Comparison of ENCODE assay signal across 30 cellular contexts in the genomic region with DNA sequence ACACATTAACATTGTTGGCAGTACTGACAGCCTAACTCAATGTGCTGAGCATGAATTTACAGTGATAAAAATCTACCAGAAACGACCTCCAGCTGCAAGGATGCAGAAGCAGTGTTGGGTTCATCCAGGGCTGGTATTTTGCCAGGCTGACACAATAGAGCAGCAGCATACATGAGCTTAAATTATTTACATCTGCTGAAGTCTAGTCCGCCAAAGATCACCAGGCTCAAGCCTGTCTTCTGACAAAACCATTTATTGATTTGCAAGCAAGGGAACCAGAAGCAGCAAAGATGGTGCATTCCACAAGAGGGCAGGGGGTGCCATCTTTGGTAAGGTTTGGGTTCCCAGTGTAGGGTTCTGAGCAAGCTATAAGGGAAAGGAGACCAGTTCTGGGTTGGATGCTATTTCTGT. TPM values are rescaled to one million over a fixed set of nuclear protein-coding genes. Genes with fewer than 3 reads are reported as not detected.
DNase-seq lines count a peak whose midpoint lies in the region; ATAC-seq and TF ChIP-seq lines count a peak whose summit lies in the region.
"Had no signal": no experiment of that assay in that cellular context is flagged by ENCODE, and none has a peak within 500 bp of the region (broad histone marks: within the 10 kb centered on the region; RNA-seq: fewer than 3 reads in every experiment).

No MANE protein-coding gene starts in this region.

- in situ Hi-C loops in GM23248 (cut with MboI), result no loop called here

- WGBS in GM23248 (ENCODE audit: low coverage in 1 of 2, low lambda C conversion rate in 2 of 2, missing lambda C conversion rate in 2 of 2), 2 experiments, result 9 to 20% methylated on average over 2 of the region's 2 CpGs

- H3K9me3 ChIP-seq in AG04450 (ENCODE audit: control insufficient read depth, insufficient read depth, low read length) (no peaks in the 10 kb centered on the region), GM23248 (ENCODE audit: low read depth) (no peaks in the 10 kb centered on the region), adipocyte (ENCODE audit: control insufficient read depth, low read length) (no peaks in the 10 kb centered on the region)
- H3K9me3 ChIP-seq: body of pancreas, ovary, right atrium auricular region, stomach, vagina had no signal

- H3K4me1 ChIP-seq in GM23248 (ENCODE audit: insufficient read depth), result no peaks in the 10 kb centered on the region
- H3K4me1 ChIP-seq in adipocyte (ENCODE audit: control insufficient read depth, insufficient read depth, low read length), result no peaks in the 10 kb centered on the region
- H3K4me1 ChIP-seq: body of pancreas, right atrium auricular region, SJCRH30, stomach, vagina had no signal

- ATAC-seq in activated CD4-positive, alpha-beta T cell treated with anti-CD3 and anti-CD28 coated beads for 36 hours, result no peak
- ATAC-seq in effector memory CD8-positive, alpha-beta T cell (replicated peaks), result no peak
- ATAC-seq in HG02642 (IDR thresholded peaks at IDR 0.05; ENCODE audit: poor library complexity, unreplicated experiment), result no peak
- ATAC-seq: activated CD8-positive, alpha-beta memory T cell treated with anti-CD3 and anti-CD28 coated beads, Interleukin-2, amount 10 ng/mL, durations not matched to agents 7 days and 5 days; activated T-cell treated with anti-CD3 and anti-CD28 coated beads, Interleukin-2, amount 50 U/mL, for 4 hours; body of pancreas; left colon had no signal

- H2AFZ ChIP-seq in GM23248, result no peak overlapping the region

- CTCF ChIA-PET in AG04450 (lab: Charles Lee), result interaction anchor here (1.2 to 1.7 kb wide), 2 partner anchors 40 to 108 kb away, joined by 4 to 6 read pairs; partner anchors contain the start of gene TMEM267
- CTCF ChIA-PET in activated CD4-positive, alpha-beta T cell treated with anti-CD3 and anti-CD28 coated beads for 36 hours (lab: Charles Lee), result interaction anchor here (0.6 to 0.9 kb wide), 3 partner anchors 32 to 426 kb away, joined by 3 read pairs; no protein-coding TSS in a partner anchor

- no peak overlapping the region for H3K4me2 ChIP-seq in GM23248 (ENCODE audit: unreplicated experiment)

- peaks cover 14% of the 10 kb centered on the region for H3K4me1 Mint-ChIP-seq in glutamatergic neuron (ENCODE audit: low read depth, unreplicated experiment)
- H3K4me1 Mint-ChIP-seq in activated CD4-positive, alpha-beta T cell treated with anti-CD3 and anti-CD28 coated beads for 36 hours, result peaks cover 2% of the 10 kb centered on the region
- H3K4me1 Mint-ChIP-seq in effector memory CD8-positive, alpha-beta T cell (ENCODE audit: low read depth in 2 of 2), result no peaks in the 10 kb centered on the region
- H3K4me1 Mint-ChIP-seq: activated CD8-positive, alpha-beta memory T cell treated with anti-CD3 and anti-CD28 coated beads, Interleukin-2, amount 10 ng/mL, durations not matched to agents 7 days and 5 days; central memory CD8-positive, alpha-beta T cell had no signal

- peaks cover 2% of the 10 kb centered on the region for H3K9me3 Mint-ChIP-seq in glutamatergic neuron (ENCODE audit: unreplicated experiment)
- H3K9me3 Mint-ChIP-seq in activated CD4-positive, alpha-beta T cell treated with anti-CD3 and anti-CD28 coated beads for 36 hours (ENCODE audit: low read depth), result no peaks in the 10 kb centered on the region
- H3K9me3 Mint-ChIP-seq in effector memory CD8-positive, alpha-beta T cell, result no peaks in the 10 kb centered on the region
- H3K9me3 Mint-ChIP-seq: activated T-cell treated with anti-CD3 and anti-CD28 coated beads, Interleukin-2, amount 50 U/mL, for 4 hours; central memory CD8-positive, alpha-beta T cell had no signal

- H3K4me3 Mint-ChIP-seq in glutamatergic neuron (ENCODE audit: unreplicated experiment), result no peak overlapping the region
- no peak overlapping the region for H3K4me3 Mint-ChIP-seq in activated CD4-positive, alpha-beta T cell treated with anti-CD3 and anti-CD28 coated beads for 36 hours
- no peak overlapping the region for H3K4me3 Mint-ChIP-seq in effector memory CD8-positive, alpha-beta T cell
- H3K4me3 Mint-ChIP-seq: activated CD8-positive, alpha-beta memory T cell treated with anti-CD3 and anti-CD28 coated beads, Interleukin-2, amount 10 ng/mL, durations not matched to agents 7 days and 5 days; activated T-cell treated with anti-CD3 and anti-CD28 coated beads, Interleukin-2, amount 50 U/mL, for 4 hours; central memory CD8-positive, alpha-beta T cell had no signal

- no peaks in the 10 kb centered on the region for H4K20me1 ChIP-seq in GM23248 (ENCODE audit: insufficient read depth)

- H3K27me3 Mint-ChIP-seq in glutamatergic neuron (ENCODE audit: unreplicated experiment), result peaks cover 7% of the 10 kb centered on the region
- H3K27me3 Mint-ChIP-seq in activated CD4-positive, alpha-beta T cell treated with anti-CD3 and anti-CD28 coated beads for 36 hours, result no peaks in the 10 kb centered on the region
- H3K27me3 Mint-ChIP-seq in effector memory CD8-positive, alpha-beta T cell, result no peaks in the 10 kb centered on the region
- H3K27me3 Mint-ChIP-seq: activated CD8-positive, alpha-beta memory T cell treated with anti-CD3 and anti-CD28 coated beads, Interleukin-2, amount 10 ng/mL, durations not matched to agents 7 days and 5 days; central memory CD8-positive, alpha-beta T cell had no signal

- H3K4me3 ChIP-seq in AG04450 (ENCODE audit: low read depth, low read length) (no peak overlapping the region), GM23248 (no peak overlapping the region), adipocyte (ENCODE audit: low read length) (no peak overlapping the region)
- H3K4me3 ChIP-seq: body of pancreas, ovary, right atrium auricular region, SJCRH30, stomach, vagina had no signal

- H3K27ac ChIP-seq in AG04450 (ENCODE audit: low read depth, low read length) (peak overlapping the region; percentile 3), GM23248 (no peak overlapping the region)
- H3K27ac ChIP-seq: body of pancreas, ovary, right atrium auricular region, SJCRH30, stomach, vagina had no signal

- H3K79me2 ChIP-seq in GM23248 (ENCODE audit: insufficient read depth), result no peaks in the 10 kb centered on the region

- H3K9me2 ChIP-seq in GM23248 (ENCODE audit: insufficient read depth), result no peaks in the 10 kb centered on the region

- no peak overlapping the region for H3K9ac ChIP-seq in GM23248
- no peak overlapping the region for H3K9ac ChIP-seq in adipocyte (ENCODE audit: low read length)

- H3K27me3 ChIP-seq in AG04450 (ENCODE audit: control insufficient read depth, insufficient read depth, low read length) (no peaks in the 10 kb centered on the region), GM23248 (replicated peaks; ENCODE audit: insufficient read depth) (no peaks in the 10 kb centered on the region), adipocyte (replicated peaks; ENCODE audit: control insufficient read depth, insufficient read depth, low read length) (no peaks in the 10 kb centered on the region)
- H3K27me3 ChIP-seq: body of pancreas, ovary, right atrium auricular region, SJCRH30, stomach, vagina had no signal

- DNase-seq in AG04450 (ENCODE audit: low read depth, low spot score) (no peak), GM23248 (peak; percentile 1), adipocyte (ENCODE audit: low read depth) (peak; percentile 55), glutamatergic neuron (no peak), NCI-H1417 treated with DMSO at 0.1 percent for 48 hours (lab: John Stamatoyannopoulos, UW) (no peak)
- DNase-seq in activated CD4-positive, alpha-beta T cell treated with anti-CD3 and anti-CD28 coated beads for 36 hours, result no peak
- DNase-seq in effector memory CD8-positive, alpha-beta T cell, result no peak
- DNase-seq: activated CD4-positive, CD25-positive, alpha-beta regulatory T cell; activated CD8-positive, alpha-beta memory T cell treated with anti-CD3 and anti-CD28 coated beads, Interleukin-2, amount 10 ng/mL, durations not matched to agents 7 days and 5 days; activated T-cell treated with anti-CD3 and anti-CD28 coated beads, Interleukin-2, amount 50 U/mL, for 4 hours; body of pancreas; C1 segment of cervical spinal cord; DMS153; hypothalamus; left colon; mammary epithelial cell; NCI-H1048; NCI-H1694 treated with DMSO at 0.1 percent for 48 hours; NCI-H446 treated with DMSO at 0.1 percent for 48 hours; NCI-H774; ovary; SJCRH30; stimulated activated CD4-positive, alpha-beta T cell treated with anti-CD3 and anti-CD28 coated beads, Interleukin-2, amount 100 ng/mL, for 24 hours; stimulated activated CD8-positive, alpha-beta memory T cell treated with anti-CD3 and anti-CD28 coated beads, Interleukin-4, amount 100 ng/mL, for 48 hours; stomach; T-helper 1 cell had no signal

- peaks cover 25% of the 10 kb centered on the region for H3K36me3 ChIP-seq in GM23248 (ENCODE audit: low read depth)
- H3K36me3 ChIP-seq in adipocyte (ENCODE audit: control insufficient read depth, insufficient read depth, low read length, severe bottlenecking), result peaks cover 45% of the 10 kb centered on the region
- H3K36me3 ChIP-seq: ovary had no signal

- H3K36me3 Mint-ChIP-seq in glutamatergic neuron (ENCODE audit: unreplicated experiment), result peaks cover 8% of the 10 kb centered on the region
- H3K36me3 Mint-ChIP-seq in activated CD4-positive, alpha-beta T cell treated with anti-CD3 and anti-CD28 coated beads for 36 hours (ENCODE audit: low read depth), result peaks cover 32% of the 10 kb centered on the region
- H3K36me3 Mint-ChIP-seq in effector memory CD8-positive, alpha-beta T cell (ENCODE audit: insufficient read depth), result peaks cover 15% of the 10 kb centered on the region

- intact Hi-C loops in activated CD4-positive, alpha-beta T cell treated with anti-CD3 and anti-CD28 coated beads for 36 hours (cut with DNase I, micrococcal nuclease), result no loop called here

- POLR2A ChIA-PET in AG04450 (lab: Yijun Ruan, JAX), result interaction anchor here (1.6 kb wide), 1 partner anchor 9 kb away, joined by 4 read pairs; the partner anchor contains the start of gene C5orf34
- POLR2A ChIA-PET in activated CD4-positive, alpha-beta T cell treated with anti-CD3 and anti-CD28 coated beads for 36 hours (lab: Charles Lee), result interaction anchor here (0.6 kb wide), 1 partner anchor 14 kb away, joined by 3 read pairs; no protein-coding TSS in a partner anchor

- peak overlapping the region; percentile 72 for H3K27ac Mint-ChIP-seq in glutamatergic neuron (ENCODE audit: unreplicated experiment)
- H3K27ac Mint-ChIP-seq in activated CD4-positive, alpha-beta T cell treated with anti-CD3 and anti-CD28 coated beads for 36 hours, result no peak overlapping the region
- H3K27ac Mint-ChIP-seq in effector memory CD8-positive, alpha-beta T cell, result peak overlapping the region in 1 of 2 donors; percentile 57

- TF ChIP-seq CTCF in AG04450 (IDR thresholded peaks at IDR 0.05; ENCODE audit: low read depth, low read length) (no peak), glutamatergic neuron (IDR thresholded peaks at IDR 0.05; ENCODE audit: partially characterized antibody, unreplicated experiment) (no peak)

- 0 out of 2 replicates have a peak, but pooled peaks cover 6% of the 10 kb centered on the region for H3F3A ChIP-seq in GM23248 (ENCODE audit: insufficient read depth)

RNA-seq across cellular contexts. Expression of gene C5orf34, which starts 8.7 kb away (rescaled TPM):
- 1.9 and 3.5 TPM in 2 replicates for polyA plus RNA-seq in AG04450 (2011; rRNA removed)
- 1.0 and 2.5 TPM in 2 replicates for polyA minus RNA-seq in AG04450 (2011; rRNA and poly(A)+ RNA removed)
- 3.1 and 5.2 TPM in 2 replicates for total RNA-seq in GM23248 (2014; rRNA removed; shearing (Covaris generic))
- polyA plus RNA-seq in GM23248 (2016; fragmentation: Nextera tagmentation; extraction: Ambion mirVana), result 4.4 and 5.3 TPM in 2 replicates
- total RNA-seq in glutamatergic neuron (ENCODE audit: unreplicated experiment), result 10.2 TPM
- total RNA-seq in activated CD4-positive, alpha-beta T cell treated with anti-CD3 and anti-CD28 coated beads for 36 hours, result 10 to 100 TPM; 14.4 to 16.8 TPM
- total RNA-seq: vagina had no signal

RNA-seq across cellular contexts. Expression of gene PAIP1, which starts 33.2 kb away (rescaled TPM):
- polyA plus RNA-seq in AG04450 (2011; rRNA removed), result 125 and 148 TPM in 2 replicates
- polyA minus RNA-seq in AG04450 (2011; rRNA and poly(A)+ RNA removed), result 39.5 and 77.2 TPM in 2 replicates
- 117 and 135 TPM in 2 replicates for total RNA-seq in GM23248 (2014; rRNA removed; shearing (Covaris generic))
- 91.1 and 95.8 TPM in 2 replicates for polyA plus RNA-seq in GM23248 (2016; fragmentation: Nextera tagmentation; extraction: Ambion mirVana)
- total RNA-seq in glutamatergic neuron (ENCODE audit: unreplicated experiment), result 127 TPM
- 10 to 100 TPM; 51.7 to 55.1 TPM for total RNA-seq in activated CD4-positive, alpha-beta T cell treated with anti-CD3 and anti-CD28 coated beads for 36 hours

RNA-seq across cellular contexts. Expression of gene TMEM267, which starts 40.0 kb away (rescaled TPM):
- polyA plus RNA-seq in AG04450 (2011; rRNA removed), result 14.1 and 16.3 TPM in 2 replicates
- polyA minus RNA-seq in AG04450 (2011; rRNA and poly(A)+ RNA removed), result 6.8 and 13.1 TPM in 2 replicates
- 41.1 and 41.4 TPM in 2 replicates for total RNA-seq in GM23248 (2014; rRNA removed; shearing (Covaris generic))
- polyA plus RNA-seq in GM23248 (2016; fragmentation: Nextera tagmentation; extraction: Ambion mirVana), result 47.2 and 49.4 TPM in 2 replicates
- 6.8 TPM for total RNA-seq in glutamatergic neuron (ENCODE audit: unreplicated experiment)
- 10 to 100 TPM; 15.7 to 17.1 TPM for total RNA-seq in activated CD4-positive, alpha-beta T cell treated with anti-CD3 and anti-CD28 coated beads for 36 hours

Comparison
In these comparisons a context has a peak if more than half of its experiments do, and no peak if none do; other contexts are left out.
1. DNase-seq: peak in GM23248 (single experiment) and adipocyte (single experiment); none in AG04450 (single experiment), glutamatergic neuron (single experiment), activated CD4-positive, alpha-beta T cell treated with anti-CD3 and anti-CD28 coated beads for 36 hours (single experiment), effector memory CD8-positive, alpha-beta T cell (0 of 3) and NCI-H1417 treated with DMSO at 0.1 percent for 48 hours (single experiment).